1 cellular context compared by ENCODE assay signal in genomic region chr16:88195021-88195581, GRCh38.
TF ChIP-seq lines count a peak whose summit lies in the region.

No MANE protein-coding gene starts in this region.

TF ChIP-seq in GM23338, 12 proteins besides CTCF, POLR2A, EP300 and RAD21 (continued from another document):
- TF ChIP-seq NANOG (IDR thresholded peaks at IDR 0.05; ENCODE audit: borderline replicate concordance), result no peak
